28 cellular contexts compared by ENCODE assay signal in genomic region chr2:117789505-117789904, GRCh38.
"Had no signal": no experiment of that assay in that cellular context is flagged by ENCODE, and none has a peak within 500 bp of the region (broad histone marks: within the 10 kb centered on the region; RNA-seq: fewer than 3 reads in every experiment).

No MANE protein-coding gene starts in this region.

- H3K4me1 ChIP-seq: colonic mucosa, esophagus muscularis mucosa, esophagus squamous epithelium, foreskin keratinocyte, gastrocnemius medialis, gastroesophageal sphincter, heart left ventricle, heart right ventricle had no signal

- H3K4me3 ChIP-seq: colonic mucosa, coronary artery, dorsolateral prefrontal cortex, esophagus muscularis mucosa, esophagus squamous epithelium, gastrocnemius medialis, gastroesophageal sphincter, heart left ventricle, heart right ventricle had no signal

- H3K27ac ChIP-seq: colonic mucosa, coronary artery, dorsolateral prefrontal cortex, epithelial cell of prostate, esophagus muscularis mucosa, esophagus squamous epithelium, foreskin keratinocyte, gastrocnemius medialis, gastroesophageal sphincter, heart left ventricle, heart right ventricle had no signal

- H3K27me3 ChIP-seq: colonic mucosa, esophagus squamous epithelium, foreskin keratinocyte, gastrocnemius medialis had no signal

- H3K36me3 ChIP-seq: colonic mucosa, esophagus muscularis mucosa, esophagus squamous epithelium, gastrocnemius medialis, gastroesophageal sphincter, heart left ventricle, heart right ventricle had no signal

- DNase-seq: colonic mucosa; cortex of kidney; dermis blood vessel endothelial cell; dorsolateral prefrontal cortex; effector CD4-positive, alpha-beta T cell; effector CD8-positive, alpha-beta T cell; effector memory CD4-positive, alpha-beta T cell; effector memory CD8-positive, alpha-beta T cell; endodermal cell; erythroblast; esophagus squamous epithelium; foreskin fibroblast; foreskin keratinocyte; foreskin melanocyte; gastrocnemius medialis; glutamatergic neuron; head of caudate nucleus; heart left ventricle; heart right ventricle had no signal

- H3K9me3 ChIP-seq: colonic mucosa, esophagus squamous epithelium, gastrocnemius medialis had no signal

- FAIRE-seq: colon, endometrium, endothelial cell of umbilical vein, frontal cortex had no signal

- ATAC-seq: effector memory CD8-positive, alpha-beta T cell; esophagus mucosa; foreskin keratinocyte; gastrocnemius medialis; gastroesophageal sphincter; heart left ventricle; heart right ventricle had no signal
